In genomic region chr17:47253541-47254402, GRCh38 we compare ENCODE assay signal across 8 cellular contexts. TPM values are rescaled to one million over a fixed set of nuclear protein-coding genes. Genes with fewer than 3 reads are reported as not detected.
DNase-seq lines count a peak whose midpoint lies in the region; ATAC-seq lines count a peak whose summit lies in the region.

ITGB3 (plus strand) TSS chr17:47253827; CDS start chr17:47253862, 35 bp downstream.

- peak; percentile 17 for DNase-seq in NCI-H2029 (lab: John Stamatoyannopoulos, UW)
- no peak for DNase-seq in NCI-H2029 treated with DMSO at 0.1 percent for 48 hours (lab: John Stamatoyannopoulos, UW)
- DNase-seq in NCI-H2227 (lab: John Stamatoyannopoulos, UW; ENCODE audit: unreplicated experiment) = peak; percentile 84
- peak; percentile 17 to 25 for DNase-seq in activated CD4-positive, alpha-beta T cell treated with anti-CD3 and anti-CD28 coated beads, Interleukin-2, amount 50 U/mL, for 24 hours (ENCODE audit: low read depth in 1 of 2, low spot score in 1 of 2)
- DNase-seq in lung microvascular endothelial cell (ENCODE audit: low read depth in 2 of 2) = peak; percentile 84 to 87
- DNase-seq in stimulated activated CD4-positive, alpha-beta T cell treated with anti-CD3 and anti-CD28 coated beads, TNF-alpha, amount 100 ng/mL, for 48 hours (ENCODE audit: low read depth in 3 of 3) = peak; percentile 8 to 53 (median 29)

- peaks cover 9 to 10% of the 10 kb centered on the region in 2 donors for H3K27me3 ChIP-seq in duodenal mucosa (ENCODE audit: control insufficient read depth in 1 of 2, insufficient read depth in 2 of 2, low read length in 2 of 2)

- ATAC-seq in HG02973 (IDR thresholded peaks at IDR 0.05; ENCODE audit: unreplicated experiment) = peak; percentile 74

- H3K4me1 ChIP-seq in duodenal mucosa (ENCODE audit: control insufficient read depth in 1 of 2, insufficient read depth in 2 of 2, low read length in 2 of 2) = peaks cover 10 to 11% of the 10 kb centered on the region in 2 donors

- H3K27ac ChIP-seq in duodenal mucosa (ENCODE audit: low read depth, low read length) = no peak within 1 kb of the TSS

- H3K9me3 ChIP-seq in duodenal mucosa (ENCODE audit: control insufficient read depth in 1 of 2, low read length in 2 of 2) = no peaks in the 10 kb centered on the region

- H3K9ac ChIP-seq in duodenal mucosa (ENCODE audit: low read depth in 1 of 2, low read length in 2 of 2) = peak within 1 kb of the TSS; percentile 23 to 63

- H3K4me3 ChIP-seq in duodenal mucosa (ENCODE audit: low read depth in 1 of 2, low read length in 2 of 2) = peak within 1 kb of the TSS; percentile 60 to 80

- no peaks in the 10 kb centered on the region for H3K36me3 ChIP-seq in duodenal mucosa (ENCODE audit: control insufficient read depth in 1 of 2, insufficient read depth in 2 of 2, low read length in 2 of 2)

RNA-seq across cellular contexts. Expression of gene ITGB3, which starts in this region (rescaled TPM):
- 65.7 and 126 TPM in 2 replicates for total RNA-seq in lung microvascular endothelial cell
